17 cellular contexts compared by ENCODE assay signal in the genomic region with DNA sequence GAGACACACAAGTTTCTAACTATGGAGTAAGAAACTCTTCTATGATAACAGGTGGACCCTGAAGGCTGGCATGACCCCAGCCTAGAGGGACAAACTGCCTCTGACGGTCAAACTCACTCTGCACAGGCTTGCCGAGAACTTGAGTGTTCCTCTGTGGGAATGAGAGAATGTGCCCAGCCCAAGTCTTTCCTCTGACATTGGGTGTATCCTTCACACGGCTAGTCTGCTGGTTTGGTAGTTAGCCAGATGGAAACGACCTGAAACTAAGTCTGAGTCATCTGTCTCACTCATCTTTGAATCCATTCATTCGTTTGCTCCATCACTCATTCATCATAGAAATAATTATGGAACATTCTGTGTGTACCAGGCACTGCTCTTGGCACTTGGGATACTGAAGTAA.
"Had no signal": no experiment of that assay in that cellular context is flagged by ENCODE, and none has a peak within 500 bp of the region (broad histone marks: within the 10 kb centered on the region; RNA-seq: fewer than 3 reads in every experiment).

No MANE protein-coding gene starts in this region.

- H3K36me3 ChIP-seq: esophagus muscularis mucosa, left lung, right atrium auricular region, tibial artery had no signal

- ATAC-seq: activated CD8-positive, alpha-beta memory T cell treated with anti-CD3 and anti-CD28 coated beads, Interleukin-2, amount 10 ng/mL, durations not matched to agents 7 days and 5 days; effector memory CD8-positive, alpha-beta T cell; left lung; natural killer cell; stimulated activated naive CD8-positive, alpha-beta T cell treated with anti-CD3 and anti-CD28 coated beads, Interleukin-15, amount 100 ng/mL, for 72 hours had no signal

- H3K27me3 ChIP-seq: dorsolateral prefrontal cortex, esophagus muscularis mucosa, right atrium auricular region, tibial artery had no signal

- H3K4me3 ChIP-seq: dorsolateral prefrontal cortex, esophagus muscularis mucosa, left lung, lung, right atrium auricular region, tibial artery had no signal

- H3K9me3 ChIP-seq: esophagus muscularis mucosa, left lung, right atrium auricular region, tibial artery had no signal

- H3K27ac ChIP-seq: esophagus muscularis mucosa, left lung, right atrium auricular region, tibial artery had no signal

- H3K4me1 ChIP-seq: left lung had no signal

- DNase-seq: activated CD4-positive, alpha-beta memory T cell treated with anti-CD3 and anti-CD28 coated beads, Interleukin-2, amount 10 ng/mL, durations not matched to agents 7 days and 5 days; activated CD4-positive, alpha-beta T cell treated with anti-CD3 and anti-CD28 coated beads, Interleukin-2, amount 10 ng/mL, durations not matched to agents 24 days and 14 days; activated CD8-positive, alpha-beta memory T cell treated with anti-CD3 and anti-CD28 coated beads, Interleukin-2, amount 10 ng/mL, durations not matched to agents 7 days and 5 days; activated effector memory CD4-positive, alpha-beta T cell treated with anti-CD3 and anti-CD28 coated beads, Interleukin-2, amount 50 U/mL, for 16 hours; activated naive CD4-positive, alpha-beta T cell treated with anti-CD3 and anti-CD28 coated beads, Interleukin-2, amount 50 U/mL, for 16 hours; activated T-cell treated with anti-CD3 and anti-CD28 coated beads for 4 hours; aorta; dorsolateral prefrontal cortex; effector memory CD8-positive, alpha-beta T cell; left lung; natural killer cell; stimulated activated CD4-positive, alpha-beta T cell treated with anti-CD3 and anti-CD28 coated beads, Interleukin-1b, Interleukin-23, amount 100 ng/mL, for 48 hours; stimulated activated naive CD8-positive, alpha-beta T cell treated with anti-CD3 and anti-CD28 coated beads, Interleukin-15, amount 100 ng/mL, for 72 hours; tibial artery had no signal
